Comparison of ENCODE assay signal across 8 cellular contexts in the genomic region with DNA sequence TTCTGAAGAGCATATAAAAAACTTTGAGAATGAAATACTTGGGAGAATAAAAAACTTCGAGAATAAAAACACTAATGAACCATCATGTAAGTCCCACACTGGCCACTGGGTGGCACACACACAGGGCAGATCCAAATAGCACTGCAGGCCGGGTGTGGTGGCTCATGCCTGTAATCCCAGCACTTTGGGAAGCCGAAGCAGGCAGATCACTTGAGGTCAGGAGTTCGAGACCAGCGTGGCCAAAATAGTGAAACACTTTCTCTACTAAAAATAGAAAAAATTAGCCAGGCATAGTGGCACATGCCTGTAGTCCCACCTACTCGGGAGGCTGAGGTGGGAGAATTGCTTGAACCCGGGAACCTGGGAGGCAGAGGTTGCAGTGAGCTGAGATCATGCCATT. TPM values are rescaled to one million over a fixed set of nuclear protein-coding genes. Genes with fewer than 3 reads are reported as not detected.
A peak's percentile ranks its signal among the peaks of the same experiment; 100 is the strongest.
DNase-seq lines count a peak whose midpoint lies in the region; TF ChIP-seq lines count a peak whose summit lies in the region.
"Not testable (repeated sequence)": the region's sequence is repeated elsewhere in the genome, so short reads cannot be mapped to it uniquely, and the experiment has no call there.

No MANE protein-coding gene starts in this region.

- not testable (repeated sequence) for TF ChIP-seq EP300 in ovary (IDR thresholded peaks at IDR 0.05); suprapubic skin (IDR thresholded peaks at IDR 0.05)

- not testable (repeated sequence) for H3K36me3 Mint-ChIP-seq in IgD-negative memory B cell

- H3K9me3 Mint-ChIP-seq in IgD-negative memory B cell: not testable (repeated sequence)

- TF ChIP-seq CTCF in PC-9 (conservative IDR thresholded peaks at IDR 0.05): peak; percentile 84
- TF ChIP-seq CTCF in cardiac fibroblast (IDR thresholded peaks at IDR 0.05; ENCODE audit: low read depth, low read length): peak; percentile 70
- TF ChIP-seq CTCF in right atrium auricular region (IDR thresholded peaks at IDR 0.05): peak; percentile 49 to 86
- peak in 2 of 3 donors; percentile 27 to 48 for TF ChIP-seq CTCF in ovary (IDR thresholded peaks at IDR 0.05)
- TF ChIP-seq CTCF in suprapubic skin (IDR thresholded peaks at IDR 0.05): peak; percentile 54 to 58

- H3K79me2 ChIP-seq in PC-9 (ENCODE audit: low read depth): not testable (repeated sequence)

- not testable (repeated sequence) for BruUV-seq in PC-9 (replicated peaks; lab: Mats Ljungman, UMichigan)

- POLR2A ChIA-PET in PC-9 (lab: Charles Lee; ENCODE audit: unreplicated experiment): not testable (repeated sequence)

- H3K9me3 ChIP-seq in PC-9 (ENCODE audit: insufficient read depth, low read depth) (peaks cover 19% of the 10 kb centered on the region; the same call in 1 of the 2 replicates), suprapubic skin (peaks cover 10% of the 10 kb centered on the region)
- H3K9me3 ChIP-seq in right atrium auricular region, ovary: not testable (repeated sequence)

- H3K4me3 ChIP-seq in PC-9; cardiac fibroblast (replicated peaks in 1 of 2; ENCODE audit: low read depth in 2 of 2, low read length in 2 of 2); right atrium auricular region; ovary; suprapubic skin: not testable (repeated sequence)

- DNase-seq in DMS53 treated with DMSO at 0.1 percent for 48 hours (lab: John Stamatoyannopoulos, UW; ENCODE audit: unreplicated experiment) (peak; percentile 5), PC-9 (peak; percentile 58), cardiac fibroblast (ENCODE audit: low read depth in 2 of 2) (peak; percentile 77 to 88), right atrium auricular region (ENCODE audit: low spot score) (peak; percentile 80), ovary (peak in 3 of 5 donors; percentile 27 to 56 (median 47)), suprapubic skin (ENCODE audit: low spot score in 2 of 2) (peak in 1 of 2 donors; percentile 65)
- peak; percentile 57 to 61 for DNase-seq in activated CD4-positive, alpha-beta T cell treated with anti-CD3 and anti-CD28 coated beads, Interleukin-2, amount 50 U/mL, for 48 hours

- not testable (repeated sequence) for H3K4me2 ChIP-seq in PC-9

- H3K27ac Mint-ChIP-seq in IgD-negative memory B cell: peak overlapping the region in 2 of 3 donors; percentile 39 to 68

- TF ChIP-seq POLR2A in ovary (IDR thresholded peaks at IDR 0.05); suprapubic skin (IDR thresholded peaks at IDR 0.05): not testable (repeated sequence)

- CTCF ChIA-PET in PC-9 (lab: Charles Lee): interaction anchor here (0.6 to 1.1 kb wide), 3 partner anchors 35 to 210 kb away, joined by 3 to 15 read pairs (median 6); a partner anchor contains a TSS

- peaks cover 26% of the 10 kb centered on the region for H3K4me1 ChIP-seq in PC-9 (replicated peaks; ENCODE audit: insufficient read depth)
- H3K4me1 ChIP-seq in right atrium auricular region: peaks cover 0 to 14% of the 10 kb centered on the region in 2 donors
- not testable (repeated sequence) for H3K4me1 ChIP-seq in ovary (ENCODE audit: insufficient read depth); suprapubic skin

- 70 to 80% (median 79%) methylated on average over 7 of the region's 7 CpGs for WGBS in ovary, 3 donors
- 62% methylated on average over 7 of the region's 7 CpGs for WGBS in suprapubic skin

- H2AFZ ChIP-seq in PC-9: not testable (repeated sequence)

- not testable (repeated sequence) for H3K27me3 Mint-ChIP-seq in IgD-negative memory B cell

- H3K4me1 Mint-ChIP-seq in IgD-negative memory B cell: not testable (repeated sequence)

- not testable (repeated sequence) for H3K36me3 ChIP-seq in PC-9 (ENCODE audit: low read depth); right atrium auricular region; ovary; suprapubic skin

- intact Hi-C loops in PC-9 (cut with micrococcal nuclease; ENCODE audit: unreplicated experiment): loop anchor here (1.0 kb wide), 2 partner anchors 83 to 199 kb away; no protein-coding TSS in a partner anchor
- intact Hi-C loops in ovary (cut with DNase I): not testable (repeated sequence)

- H3K4me3 Mint-ChIP-seq in IgD-negative memory B cell: peak overlapping the region in 1 of 4 donors; percentile 20

- H3F3A ChIP-seq in PC-9 (ENCODE audit: insufficient read depth, low read depth): peaks cover 11% of the 10 kb centered on the region; the same call in 1 of the 2 replicates

- H4K20me1 ChIP-seq in PC-9 (ENCODE audit: insufficient read depth): not testable (repeated sequence)

- 0 out of 2 replicates have a peak overlapping the region, but pooled peaks have one; percentile 25 for H3K27ac ChIP-seq in PC-9
- peak overlapping the region; percentile 60 to 89 for H3K27ac ChIP-seq in right atrium auricular region
- not testable (repeated sequence) for H3K27ac ChIP-seq in ovary, suprapubic skin

- H3K27me3 ChIP-seq in PC-9 (ENCODE audit: insufficient read depth, low read depth); right atrium auricular region; ovary; suprapubic skin: not testable (repeated sequence)

- H3K9me2 ChIP-seq in PC-9 (ENCODE audit: insufficient read depth): not testable (repeated sequence)

RNA-seq across cellular contexts. Expression of a gene that starts 28.5 kb away (rescaled TPM):
- polyA plus RNA-seq in IgD-negative memory B cell (not detected), ovary (1 to 10 TPM in 1 of 2 donors, under 1 TPM in 1; 0.62 to 2.8 TPM)
- total RNA-seq in PC-9 (2021) (4.6 and 8.1 TPM in 2 replicates), right atrium auricular region (10 to 100 TPM; 51.0 to 99.0 TPM), ovary (1 to 10 TPM in 4 of 7 donors, under 1 TPM in 3; 0.48 to 2.1 (median 1.0) TPM), suprapubic skin (1 to 10 TPM in 2 of 4 donors, under 1 TPM in 2; 0.42 to 7.5 (median 1.1) TPM)

RNA-seq across cellular contexts. Expression of a gene that starts 38.8 kb away (rescaled TPM):
- not detected for polyA plus RNA-seq in IgD-negative memory B cell
- 0.70 and 1.2 TPM in 2 replicates for total RNA-seq in PC-9 (2021)
- under 1 TPM in 1 of 2 donors, not detected in 1; 0.12 TPM for total RNA-seq in right atrium auricular region
- total RNA-seq in ovary: under 1 TPM in 5 of 7 donors, not detected in 2; 0.10 to 0.92 (median 0.20) TPM
- under 1 TPM in 1 of 2 donors, not detected in 1; 0.02 TPM for polyA plus RNA-seq in ovary
- not detected for total RNA-seq in suprapubic skin
